Comparison of ENCODE assay signal across 25 cellular contexts in genomic region chr12:123030686-123031085, GRCh38.
"Had no signal": no experiment of that assay in that cellular context is flagged by ENCODE, and none has a peak within 500 bp of the region (broad histone marks: within the 10 kb centered on the region; RNA-seq: fewer than 3 reads in every experiment).

No MANE protein-coding gene starts in this region.

- H3K4me3 ChIP-seq: dorsolateral prefrontal cortex, esophagus muscularis mucosa, gastroesophageal sphincter, heart left ventricle, hepatocyte, left lung, mucosa of descending colon, pancreas, right atrium auricular region, sigmoid colon, suprapubic skin, transverse colon, upper lobe of right lung, vagina had no signal

- FAIRE-seq: colon, pancreas had no signal

- DNase-seq: dorsolateral prefrontal cortex; effector CD4-positive, alpha-beta T cell; heart left ventricle; left cardiac atrium; mesenchymal stem cell; mucosa of descending colon; naive B cell; sigmoid colon; stimulated activated CD4-positive, alpha-beta T cell treated with anti-CD3 and anti-CD28 coated beads, Interleukin-2, amount 100 ng/mL, for 24 hours; stimulated activated CD4-positive, alpha-beta T cell treated with anti-CD3 and anti-CD28 coated beads, Interleukin-4, amount 100 ng/mL, for 24 hours; stimulated activated naive CD8-positive, alpha-beta T cell treated with anti-CD3 and anti-CD28 coated beads, Interleukin-15, amount 100 ng/mL, for 72 hours; transverse colon had no signal

- H3K27ac ChIP-seq: dorsolateral prefrontal cortex, esophagus muscularis mucosa, gastroesophageal sphincter, heart left ventricle, left lung, neutrophil, pancreas, right atrium auricular region, sigmoid colon, suprapubic skin, transverse colon, upper lobe of right lung, vagina had no signal

- H3K9me3 ChIP-seq: esophagus muscularis mucosa, gastroesophageal sphincter, heart left ventricle, left lung, mucosa of descending colon, neutrophil, pancreas, right atrium auricular region, sigmoid colon, suprapubic skin, transverse colon, upper lobe of right lung, vagina had no signal

- H3K79me2 ChIP-seq: hepatocyte had no signal

- ATAC-seq: gastroesophageal sphincter; heart left ventricle; left cardiac atrium; left lung; mucosa of descending colon; natural killer cell treated with Interleukin-12 subunit alpha and Interleukin-12 subunit beta and Interleukin-15 and Interleukin-18, amount 100 ng/mL, for 72 hours; pancreas; stimulated activated effector memory CD8-positive, alpha-beta T cell treated with anti-CD3 and anti-CD28 coated beads, Interleukin-12 subunit alpha, Interleukin-12 subunit beta, amount 100 ng/mL, for 72 hours; stimulated activated naive CD8-positive, alpha-beta T cell treated with anti-CD3 and anti-CD28 coated beads, Interleukin-15, amount 100 ng/mL, for 72 hours; upper lobe of right lung had no signal

- H2AFZ ChIP-seq: hepatocyte had no signal

- H3K4me2 ChIP-seq: hepatocyte had no signal

- H3K27me3 ChIP-seq: dorsolateral prefrontal cortex, esophagus muscularis mucosa, gastroesophageal sphincter, heart left ventricle, hepatocyte, left lung, neutrophil, pancreas, right atrium auricular region, sigmoid colon, suprapubic skin, transverse colon, upper lobe of right lung, vagina had no signal

- H3K36me3 ChIP-seq: neutrophil, pancreas, transverse colon, upper lobe of right lung had no signal

- H3K4me1 ChIP-seq: pancreas, right atrium auricular region, sigmoid colon, suprapubic skin, transverse colon had no signal
